In genomic region chr14:22579218-22579617, GRCh38 we compare ENCODE assay signal across 1 cellular context.
TF ChIP-seq lines count a peak whose summit lies in the region.

No MANE protein-coding gene starts in this region.

TF ChIP-seq in GM23338, 12 proteins besides CTCF, POLR2A, EP300 and RAD21 (continued from another document):
- TF ChIP-seq ZNF462 (CRISPR knock-in tag; IDR thresholded peaks at IDR 0.05) (no peak), JUNB (IDR thresholded peaks at IDR 0.05; ENCODE audit: unreplicated experiment) (no peak), ETS1 (IDR thresholded peaks at IDR 0.05) (no peak), EZH2 (IDR thresholded peaks at IDR 0.05; ENCODE audit: low read depth, unreplicated experiment) (no peak), NANOG (IDR thresholded peaks at IDR 0.05; ENCODE audit: borderline replicate concordance) (no peak), POLR2AphosphoS5 (IDR thresholded peaks at IDR 0.05; ENCODE audit: low read depth) (no peak), ZNF331 (CRISPR knock-in tag; IDR thresholded peaks at IDR 0.05; ENCODE audit: low read depth) (no peak), EZH2phosphoT487 (IDR thresholded peaks at IDR 0.05; ENCODE audit: unreplicated experiment) (no peak)
